2 cellular contexts compared by ENCODE assay signal in genomic region chr19:394857-395256, GRCh38. TPM values are rescaled to one million over a fixed set of nuclear protein-coding genes. Genes with fewer than 3 reads are reported as not detected.
"Had no signal": no experiment of that assay in that cellular context is flagged by ENCODE, and none has a peak within 500 bp of the region (broad histone marks: within the 10 kb centered on the region; RNA-seq: fewer than 3 reads in every experiment).

No MANE protein-coding gene starts in this region.

RNA-seq across cellular contexts. Expression of gene C2CD4C, which starts 14.1 kb away (rescaled TPM):
- total RNA-seq: RPMI7951 had no signal

RNA-seq across cellular contexts. Expression of gene MIER2, which starts 50.3 kb away (rescaled TPM):
- total RNA-seq: PC-3 had no signal
